Comparison of ENCODE assay signal across 8 cellular contexts in genomic region chr3:190321789-190322603, GRCh38. TPM values are rescaled to one million over a fixed set of nuclear protein-coding genes. Genes with fewer than 3 reads are reported as not detected.
A peak's percentile ranks its signal among the peaks of the same experiment; 100 is the strongest.
DNase-seq lines count a peak whose midpoint lies in the region; ATAC-seq and TF ChIP-seq lines count a peak whose summit lies in the region.

Gene CLDN1 (minus strand): TSS chr3:190322446. CDS start chr3:190322206, 240 bp downstream.

- no peaks in the 10 kb centered on the region for H3K9me3 ChIP-seq in mesenchymal stem cell (ENCODE audit: control insufficient read depth, low read length)

- in situ Hi-C loops in endometrial microvascular endothelial cells (cut with HindIII; ENCODE audit: inconsistent ontology term, low pct_unique_long_range_greater_than_20kb, low sequenced_read_pairs): no loop called here

- H3K4me1 ChIP-seq in mesenchymal stem cell (ENCODE audit: control insufficient read depth, insufficient read depth, low read depth, low read length): peaks cover 7% of the 10 kb centered on the region

- H3K4ac ChIP-seq in mesenchymal stem cell (ENCODE audit: low read depth in 1 of 2, low read length in 2 of 2): no peak within 1 kb of the TSS

- peak; percentile 91 for ATAC-seq in GM18909 (IDR thresholded peaks at IDR 0.05; ENCODE audit: poor library complexity, unreplicated experiment)
- peak; percentile 91 for ATAC-seq in HG03159 (IDR thresholded peaks at IDR 0.05; ENCODE audit: unreplicated experiment)

- peaks cover 0 to 6% of the 10 kb centered on the region in 2 experiments for H3K27me3 ChIP-seq in mesenchymal stem cell (ENCODE audit: control insufficient read depth in 1 of 2, insufficient read depth in 1 of 2, low read length in 2 of 2)

- peak within 1 kb of the TSS; percentile 3 to 81 for H2BK12ac ChIP-seq in mesenchymal stem cell (ENCODE audit: low read length in 2 of 2)

- peak within 1 kb of the TSS; percentile 65 for H2AFZ ChIP-seq in mesenchymal stem cell (ENCODE audit: low read depth, low read length)

- H3K4me3 ChIP-seq in AG09309 (ENCODE audit: control insufficient read depth, low read depth, low read length): peak within 1 kb of the TSS; percentile 62
- H3K4me3 ChIP-seq in mesenchymal stem cell (ENCODE audit: insufficient read depth in 1 of 2, low read depth in 1 of 2, low read length in 2 of 2): peak within 1 kb of the TSS; percentile 72 to 75

- H3K18ac ChIP-seq in mesenchymal stem cell (ENCODE audit: low read depth in 1 of 2, low read length in 2 of 2): peak within 1 kb of the TSS in 1 of 2 experiments; percentile 61

- H2AK5ac ChIP-seq in mesenchymal stem cell (ENCODE audit: low read length, severe bottlenecking): no peak within 1 kb of the TSS

- H4K91ac ChIP-seq in mesenchymal stem cell (ENCODE audit: low read length): no peak within 1 kb of the TSS

- H3K14ac ChIP-seq in mesenchymal stem cell (ENCODE audit: low read length in 2 of 2): no peak within 1 kb of the TSS

- H3K4me2 ChIP-seq in mesenchymal stem cell (ENCODE audit: low read length, poor library complexity, severe bottlenecking): peak within 1 kb of the TSS; percentile 71

- peak within 1 kb of the TSS; percentile 70 for H3K27ac ChIP-seq in mesenchymal stem cell (ENCODE audit: low read length, poor library complexity, severe bottlenecking)

- peak within 1 kb of the TSS; percentile 46 for H2BK5ac ChIP-seq in mesenchymal stem cell (ENCODE audit: low read depth, low read length, poor library complexity, severe bottlenecking)

- no peak within 1 kb of the TSS for H2BK120ac ChIP-seq in mesenchymal stem cell (ENCODE audit: low read depth, low read length)

- peaks cover 2% of the 10 kb centered on the region for H3K79me1 ChIP-seq in mesenchymal stem cell (replicated peaks; ENCODE audit: low read length, poor library complexity, severe bottlenecking)

- DNase-seq in AG09309 (ENCODE audit: low read depth): no peak
- peak; percentile 86 for DNase-seq in NCI-H774 (lab: John Stamatoyannopoulos, UW)
- peak; percentile 76 for DNase-seq in activated CD8-positive, alpha-beta memory T cell treated with anti-CD3 and anti-CD28 coated beads, Interleukin-2, amount 50 U/mL, for 4 hours
- peak; percentile 80 for DNase-seq in mesenchymal stem cell
- DNase-seq in stimulated activated CD8-positive, alpha-beta memory T cell treated with anti-CD3 and anti-CD28 coated beads, Interleukin-12 subunit alpha, Interleukin-12 subunit beta, amount 100 ng/mL, for 1 hour (ENCODE audit: low read depth): peak; percentile 49

- H4K8ac ChIP-seq in mesenchymal stem cell (ENCODE audit: low read length): peak within 1 kb of the TSS; percentile 69

- peak within 1 kb of the TSS in 1 of 2 experiments; percentile 98 for H3K23ac ChIP-seq in mesenchymal stem cell (ENCODE audit: low read length in 2 of 2)

- TF ChIP-seq CTCF in AG09309 (IDR thresholded peaks at IDR 0.05; ENCODE audit: control insufficient read depth, insufficient read depth, low read depth, low read length, missing control alignments): peak; percentile 75

- peak within 1 kb of the TSS; percentile 65 for H3K9ac ChIP-seq in mesenchymal stem cell (ENCODE audit: low read length)

- WGBS in mesenchymal stem cell: 1% methylated on average over 62 of the region's 64 CpGs

- H3K36me3 ChIP-seq in mesenchymal stem cell (ENCODE audit: control insufficient read depth in 1 of 2, insufficient read depth in 2 of 2, low read depth in 1 of 2, low read length in 2 of 2): no peaks in the 10 kb centered on the region

- peak within 1 kb of the TSS; percentile 71 for H2BK15ac ChIP-seq in mesenchymal stem cell (ENCODE audit: low read depth, poor library complexity, severe bottlenecking)

RNA-seq across cellular contexts. Expression of gene CLDN1, which starts in this region (rescaled TPM):
- total RNA-seq in endometrial microvascular endothelial cells (ENCODE audit: inconsistent ontology term): 48.3 TPM
- 13.4 TPM for polyA plus RNA-seq in mesenchymal stem cell (2013, experiment 1 of 2)
- polyA plus RNA-seq in mesenchymal stem cell (2013, experiment 2 of 2): 14.1 TPM
